Comparison of ENCODE assay signal across 8 cellular contexts in the genomic region with DNA sequence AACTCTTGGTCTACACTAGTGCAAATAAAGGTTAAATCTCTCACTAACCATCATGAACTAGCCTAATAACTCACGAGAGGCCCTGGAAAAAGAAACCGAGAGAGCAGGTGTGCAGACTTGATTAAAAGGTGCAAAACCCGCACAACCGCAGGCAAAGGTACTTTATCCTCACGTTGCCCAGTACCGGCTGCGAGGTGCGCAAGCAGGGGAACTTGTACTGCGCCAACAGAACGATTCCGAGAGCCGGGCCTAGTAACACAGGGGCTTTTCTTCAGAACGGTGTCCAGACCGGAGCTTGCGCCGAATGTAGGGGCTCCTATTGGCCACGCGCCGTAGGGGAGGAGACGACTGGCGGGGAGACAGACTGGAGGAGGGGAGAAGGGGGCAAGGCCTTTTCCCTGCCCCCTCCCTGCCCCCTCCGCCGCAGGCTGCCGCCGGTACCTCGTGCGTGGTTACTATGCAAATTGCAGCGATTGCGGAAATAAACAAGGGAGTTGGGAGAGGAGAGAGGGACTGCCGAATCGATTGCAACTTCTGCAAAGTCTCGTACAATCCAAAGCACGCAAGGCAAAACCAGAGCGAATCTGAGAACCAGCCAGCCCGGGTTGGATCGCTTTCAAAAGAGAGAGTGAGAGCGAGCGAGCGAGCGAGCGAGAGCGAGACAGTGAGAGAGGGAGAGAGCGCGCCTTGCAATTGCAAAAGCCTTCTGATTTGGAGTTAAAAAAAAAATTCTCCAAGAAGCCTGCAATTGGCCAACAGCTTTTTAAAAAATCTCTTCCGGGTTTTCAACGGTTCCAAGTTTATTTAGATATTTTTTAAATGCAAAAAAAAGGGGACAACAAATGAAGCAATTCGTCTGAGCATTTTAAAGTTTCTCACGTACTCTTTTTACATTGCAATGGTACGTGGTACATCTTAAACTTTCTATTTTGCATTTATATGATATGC. TPM values are rescaled to one million over a fixed set of nuclear protein-coding genes. Genes with fewer than 3 reads are reported as not detected.
DNase-seq lines count a peak whose midpoint lies in the region; ATAC-seq and TF ChIP-seq lines count a peak whose summit lies in the region.

No MANE protein-coding gene starts in this region.

- H3K27me3 ChIP-seq in H7 (ENCODE audit: control insufficient read depth, insufficient read depth, low read length), result peaks cover 32% of the 10 kb centered on the region
- H3K27me3 ChIP-seq in foreskin keratinocyte, result no peaks in the 10 kb centered on the region
- H3K27me3 ChIP-seq in neuron (ENCODE audit: insufficient read depth, low read length), result peaks cover 38% of the 10 kb centered on the region

- no peaks in the 10 kb centered on the region for H3K9me3 ChIP-seq in neuron (ENCODE audit: low read length)

- H3K4me1 ChIP-seq in foreskin keratinocyte (peaks cover 31% of the 10 kb centered on the region), neuron (ENCODE audit: insufficient read depth, low read length) (peaks cover 6% of the 10 kb centered on the region)

- peak overlapping the region; percentile 71 for H2AFZ ChIP-seq in neuron (ENCODE audit: low read depth, low read length)

- H3K36me3 ChIP-seq in H7 (replicated peaks; ENCODE audit: control insufficient read depth, insufficient read depth, low read length) (no peaks in the 10 kb centered on the region), neuron (ENCODE audit: insufficient read depth, low read length) (no peaks in the 10 kb centered on the region)

- DNase-seq in DMS79 (lab: John Stamatoyannopoulos, UW) (peak; percentile 96), H7 (peak; percentile 89), LoVo (ENCODE audit: low spot score) (peak; percentile 92), RPMI7951 (ENCODE audit: low read depth) (peak; percentile 84), activated gamma-delta T cell treated with Interleukin-2 at 50 U/mL for 16 hours (peak; percentile 79), foreskin keratinocyte (peak; percentile 78 to 87), substantia nigra (lab: John Stamatoyannopoulos, UW) (peak in 48 of 49 donors; percentile 48 to 97 (median 81))

- no peak for TF ChIP-seq CTCF in foreskin keratinocyte (conservative IDR thresholded peaks at IDR 0.05)

- peak; percentile 72 for ATAC-seq in foreskin keratinocyte

- H3K27ac ChIP-seq in foreskin keratinocyte (peak overlapping the region; percentile 72), substantia nigra (ENCODE audit: low read depth, low read length, poor library complexity, severe bottlenecking) (peak overlapping the region; percentile 84)

- H3K4me3 ChIP-seq in H7 (ENCODE audit: insufficient read depth, low read depth, low read length) (peak overlapping the region; percentile 58), neuron (ENCODE audit: low read length) (peak overlapping the region; percentile 58)

RNA-seq across cellular contexts. Expression of a gene that starts 5.4 kb away (rescaled TPM):
- total RNA-seq in H7 (2014; rRNA removed; shearing (Covaris generic)), result 8.4 and 11.3 TPM in 2 replicates
- 0.78 and 3.0 TPM in 2 replicates for total RNA-seq in RPMI7951 (2014; rRNA removed; shearing (Covaris generic))
- 15.1 and 16.8 TPM in 2 replicates for total RNA-seq in foreskin keratinocyte
- 3.2 and 4.0 TPM in 2 replicates for polyA plus RNA-seq in foreskin keratinocyte

Comparison
In these comparisons a context has a peak if more than half of its experiments do, and no peak if none do; other contexts are left out.
1. Peak in every context shown above with its lines: DNase-seq, ATAC-seq, H3K4me3 ChIP-seq and H3K27ac ChIP-seq.